Comparison of ENCODE assay signal across 16 cellular contexts in the genomic region with DNA sequence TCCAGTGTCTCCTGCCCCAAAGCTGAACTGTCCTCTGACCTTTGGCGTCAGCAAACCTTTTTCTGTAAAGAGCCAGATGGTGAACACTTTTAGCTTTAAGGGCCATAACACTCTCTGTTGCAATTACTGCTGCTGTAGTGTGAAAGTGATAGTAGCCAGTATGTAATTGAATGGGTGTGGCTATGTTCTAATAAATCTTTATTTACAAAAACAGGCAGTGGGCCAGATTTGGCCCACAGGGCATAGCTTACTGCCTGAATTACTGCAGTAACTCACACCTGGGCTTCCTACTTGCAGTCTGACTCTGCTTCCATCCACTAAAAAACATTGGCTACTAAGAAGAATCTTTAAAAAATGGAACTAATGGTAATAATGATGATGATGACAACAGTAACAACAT.
DNase-seq lines count a peak whose midpoint lies in the region; TF ChIP-seq lines count a peak whose summit lies in the region.
"Had no signal": no experiment of that assay in that cellular context is flagged by ENCODE, and none has a peak within 500 bp of the region (broad histone marks: within the 10 kb centered on the region; RNA-seq: fewer than 3 reads in every experiment).

No MANE protein-coding gene starts in this region.

- H3K4me3 ChIP-seq in coronary artery, result no peak overlapping the region
- H3K4me3 ChIP-seq: A549 had no signal

- intact Hi-C loops in activated T-helper 1 cell treated with anti-CD3 and anti-CD28 coated beads, Interleukin-12 subunit alpha, Interleukin-12 subunit beta, Interleukin-2, Interleukin-4 antibody, amounts not matched to agents 30 ng/mL and 10 ng/mL and 1 ng/mL, durations not matched to agents 14 hours and 24 hours and 36 hours (cut with micrococcal nuclease), result no loop called here

- peaks cover 31% of the 10 kb centered on the region for H3K27me3 Mint-ChIP-seq in type B pancreatic cell
- H3K27me3 Mint-ChIP-seq in activated T-helper 1 cell treated with anti-CD3 and anti-CD28 coated beads, Interleukin-12 subunit alpha, Interleukin-12 subunit beta, Interleukin-2, Interleukin-4 antibody, amounts not matched to agents 30 ng/mL and 10 ng/mL and 1 ng/mL, durations not matched to agents 14 hours and 24 hours and 36 hours (ENCODE audit: insufficient read depth), result peaks cover 6% of the 10 kb centered on the region

- H3K4me1 Mint-ChIP-seq in type B pancreatic cell (ENCODE audit: unreplicated experiment), result no peaks in the 10 kb centered on the region
- no peaks in the 10 kb centered on the region for H3K4me1 Mint-ChIP-seq in activated T-helper 1 cell treated with anti-CD3 and anti-CD28 coated beads, Interleukin-12 subunit alpha, Interleukin-12 subunit beta, Interleukin-2, Interleukin-4 antibody, amounts not matched to agents 30 ng/mL and 10 ng/mL and 1 ng/mL, durations not matched to agents 14 hours and 24 hours and 36 hours (ENCODE audit: low read depth)

- no peaks in the 10 kb centered on the region for H3K9me3 Mint-ChIP-seq in type B pancreatic cell
- no peaks in the 10 kb centered on the region for H3K9me3 Mint-ChIP-seq in activated T-helper 1 cell treated with anti-CD3 and anti-CD28 coated beads, Interleukin-12 subunit alpha, Interleukin-12 subunit beta, Interleukin-2, Interleukin-4 antibody, amounts not matched to agents 30 ng/mL and 10 ng/mL and 1 ng/mL, durations not matched to agents 14 hours and 24 hours and 36 hours
- H3K9me3 Mint-ChIP-seq: CD4-positive, alpha-beta T cell; H9 had no signal

- H3K27ac Mint-ChIP-seq in type B pancreatic cell, result no peak overlapping the region
- H3K27ac Mint-ChIP-seq in activated T-helper 1 cell treated with anti-CD3 and anti-CD28 coated beads, Interleukin-12 subunit alpha, Interleukin-12 subunit beta, Interleukin-2, Interleukin-4 antibody, amounts not matched to agents 30 ng/mL and 10 ng/mL and 1 ng/mL, durations not matched to agents 14 hours and 24 hours and 36 hours, result no peak overlapping the region
- H3K27ac Mint-ChIP-seq: CD4-positive, alpha-beta T cell; H9 had no signal

- no peak overlapping the region for H3K27ac ChIP-seq in coronary artery
- H3K27ac ChIP-seq: 22Rv1, A549, C4-2B had no signal

- TF ChIP-seq CTCF in coronary artery (IDR thresholded peaks at IDR 0.05) (no peak), type B pancreatic cell (conservative IDR thresholded peaks at IDR 0.05) (no peak)

- DNase-seq in DMS 273 (lab: John Stamatoyannopoulos, UW; ENCODE audit: unreplicated experiment), result peak; percentile 23
- DNase-seq in DMS 273 treated with DMSO at 0.1 percent for 48 hours (lab: John Stamatoyannopoulos, UW), result no peak
- DNase-seq in NCI-H69 (lab: John Stamatoyannopoulos, UW), result peak; percentile 11
- peak; percentile 21 for DNase-seq in coronary artery (ENCODE audit: low spot score)
- DNase-seq in type B pancreatic cell (ENCODE audit: extremely low spot score, unreplicated experiment), result peak; percentile 11
- DNase-seq in activated T-helper 1 cell treated with anti-CD3 and anti-CD28 coated beads, Interleukin-12 subunit alpha, Interleukin-12 subunit beta, Interleukin-2, Interleukin-4 antibody, amounts not matched to agents 30 ng/mL and 10 ng/mL and 1 ng/mL, durations not matched to agents 14 hours and 24 hours and 36 hours (ENCODE audit: low spot score), result no peak
- no peak for DNase-seq in NK-92 (lab: John Stamatoyannopoulos, UW; ENCODE audit: unreplicated experiment)
- DNase-seq: AML-193; Caco-2; CD4-positive, alpha-beta T cell; DMS79 treated with DMSO at 0.1 percent for 48 hours; GF-D8; H9 had no signal

- no peak overlapping the region for H3K4me3 Mint-ChIP-seq in type B pancreatic cell
- no peak overlapping the region for H3K4me3 Mint-ChIP-seq in activated T-helper 1 cell treated with anti-CD3 and anti-CD28 coated beads, Interleukin-12 subunit alpha, Interleukin-12 subunit beta, Interleukin-2, Interleukin-4 antibody, amounts not matched to agents 30 ng/mL and 10 ng/mL and 1 ng/mL, durations not matched to agents 14 hours and 24 hours and 36 hours
- H3K4me3 Mint-ChIP-seq: CD4-positive, alpha-beta T cell; H9 had no signal

- H3K36me3 Mint-ChIP-seq in type B pancreatic cell, result no peaks in the 10 kb centered on the region
- no peaks in the 10 kb centered on the region for H3K36me3 Mint-ChIP-seq in activated T-helper 1 cell treated with anti-CD3 and anti-CD28 coated beads, Interleukin-12 subunit alpha, Interleukin-12 subunit beta, Interleukin-2, Interleukin-4 antibody, amounts not matched to agents 30 ng/mL and 10 ng/mL and 1 ng/mL, durations not matched to agents 14 hours and 24 hours and 36 hours (ENCODE audit: low read depth)

Comparison
In these comparisons a context has a peak if more than half of its experiments do, and no peak if none do; other contexts are left out.
1. DNase-seq: peak in DMS 273 (single experiment), NCI-H69 (single experiment), coronary artery (single experiment) and type B pancreatic cell (single experiment); none in DMS 273 treated with DMSO at 0.1 percent for 48 hours (single experiment), activated T-helper 1 cell treated with anti-CD3 and anti-CD28 coated beads, Interleukin-12 subunit alpha, Interleukin-12 subunit beta, Interleukin-2, Interleukin-4 antibody, amounts not matched to agents 30 ng/mL and 10 ng/mL and 1 ng/mL, durations not matched to agents 14 hours and 24 hours and 36 hours (single experiment) and NK-92 (single experiment).